ENCODE assay signal across 15 cellular contexts in genomic region chr19:46411088-46412033, GRCh38. TPM values are rescaled to one million over a fixed set of nuclear protein-coding genes. Genes with fewer than 3 reads are reported as not detected.
DNase-seq lines count a peak whose midpoint lies in the region; ATAC-seq and TF ChIP-seq lines count a peak whose summit lies in the region.
"Had no signal": no experiment of that assay in that cellular context is flagged by ENCODE, and none has a peak within 500 bp of the region (broad histone marks: within the 10 kb centered on the region; RNA-seq: fewer than 3 reads in every experiment).

No MANE protein-coding gene starts in this region.

- H3K9ac ChIP-seq in BLaER1, result no peak overlapping the region
- H3K9ac ChIP-seq in rectal smooth muscle tissue (ENCODE audit: low read length), result no peak overlapping the region

- H3K27me3 ChIP-seq in BLaER1 (peaks cover 23% of the 10 kb centered on the region), iPS DF 6.9 (ENCODE audit: control insufficient read depth, insufficient read depth, low read length) (no peaks in the 10 kb centered on the region), rectal smooth muscle tissue (ENCODE audit: control insufficient read depth, insufficient read depth, low read length) (peaks cover 14% of the 10 kb centered on the region)

- 0 out of 2 replicates have a peak, but pooled peaks cover 8% of the 10 kb centered on the region for H3K9me3 ChIP-seq in BLaER1
- no peaks in the 10 kb centered on the region for H3K9me3 ChIP-seq in iPS DF 6.9 (ENCODE audit: control insufficient read depth, insufficient read depth, low read length)

- no peaks in the 10 kb centered on the region for H3K4me1 Mint-ChIP-seq in activated T-helper 2 cell treated with anti-CD3 and anti-CD28 coated beads, Interferon-gamma antibody, Interleukin-2, Interleukin-4, amounts not matched to agents 10 μg/mL and 5 μg/mL and 100 μg/mL, durations not matched to agents 14 hours and 24 hours and 36 hours (ENCODE audit: low read depth)

- peak overlapping the region; percentile 42 for H3K4me2 ChIP-seq in BLaER1
- H3K4me2 ChIP-seq: PC-9 had no signal

- peaks cover 71% of the 10 kb centered on the region for H3K27me3 Mint-ChIP-seq in activated T-helper 2 cell treated with anti-CD3 and anti-CD28 coated beads, Interferon-gamma antibody, Interleukin-2, Interleukin-4, amounts not matched to agents 10 μg/mL and 5 μg/mL and 100 μg/mL, durations not matched to agents 14 hours and 24 hours and 36 hours (ENCODE audit: low read depth)

- no peak overlapping the region for H3K4me3 Mint-ChIP-seq in activated T-helper 2 cell treated with anti-CD3 and anti-CD28 coated beads, Interferon-gamma antibody, Interleukin-2, Interleukin-4, amounts not matched to agents 10 μg/mL and 5 μg/mL and 100 μg/mL, durations not matched to agents 14 hours and 24 hours and 36 hours (ENCODE audit: low read depth)
- H3K4me3 Mint-ChIP-seq: CD4-positive, alpha-beta memory T cell had no signal

- no peak for TF ChIP-seq CTCF in astrocyte of the spinal cord (IDR thresholded peaks at IDR 0.05; ENCODE audit: low read depth, low read length)

- no peak overlapping the region for H3K27ac Mint-ChIP-seq in activated T-helper 2 cell treated with anti-CD3 and anti-CD28 coated beads, Interferon-gamma antibody, Interleukin-2, Interleukin-4, amounts not matched to agents 10 μg/mL and 5 μg/mL and 100 μg/mL, durations not matched to agents 14 hours and 24 hours and 36 hours
- H3K27ac Mint-ChIP-seq: naive B cell had no signal

- H3K36me3 ChIP-seq in BLaER1, result no peaks in the 10 kb centered on the region
- H3K36me3 ChIP-seq in iPS DF 6.9 (ENCODE audit: control insufficient read depth, insufficient read depth, low read length), result no peaks in the 10 kb centered on the region
- no peaks in the 10 kb centered on the region for H3K36me3 ChIP-seq in rectal smooth muscle tissue (ENCODE audit: control insufficient read depth, insufficient read depth, low read length)
- H3K36me3 ChIP-seq: WERI-Rb-1 had no signal

- H3K36me3 Mint-ChIP-seq in activated T-helper 2 cell treated with anti-CD3 and anti-CD28 coated beads, Interferon-gamma antibody, Interleukin-2, Interleukin-4, amounts not matched to agents 10 μg/mL and 5 μg/mL and 100 μg/mL, durations not matched to agents 14 hours and 24 hours and 36 hours (ENCODE audit: low read depth), result no peaks in the 10 kb centered on the region
- H3K36me3 Mint-ChIP-seq: CD4-positive, alpha-beta memory T cell had no signal

- H3K4me3 ChIP-seq in BLaER1 (no peak overlapping the region), astrocyte of the spinal cord (ENCODE audit: low read depth, low read length) (peak overlapping the region; percentile 71), iPS DF 6.9 (ENCODE audit: low read length) (peak overlapping the region; percentile 65; the same call in 1 of the 2 replicates), rectal smooth muscle tissue (ENCODE audit: low read length) (peak overlapping the region; percentile 58)
- H3K4me3 ChIP-seq: PC-9 had no signal

- ATAC-seq in HG03175 (IDR thresholded peaks at IDR 0.05; ENCODE audit: unreplicated experiment), result no peak
- ATAC-seq: esophagus mucosa had no signal

- WGBS in iPS DF 6.9 (ENCODE audit: insufficient coverage, insufficient read length), result no CpG with 5 or more reads among the region's 18 CpGs

- intact Hi-C loops in posterior vena cava (cut with DNase I), result loop anchor here in 1 of 2 donors (1.0 kb wide), 1 partner anchor 39 kb away; no protein-coding TSS in a partner anchor
- intact Hi-C loops in activated T-helper 2 cell treated with anti-CD3 and anti-CD28 coated beads, Interferon-gamma antibody, Interleukin-2, Interleukin-4, amounts not matched to agents 10 μg/mL and 5 μg/mL and 100 μg/mL, durations not matched to agents 14 hours and 24 hours and 36 hours (cut with micrococcal nuclease), result loop anchor here (5.0 kb wide), 1 partner anchor 334 kb away; no protein-coding TSS in a partner anchor

- peaks cover 56% of the 10 kb centered on the region for H3K4me1 ChIP-seq in BLaER1
- peaks cover 6% of the 10 kb centered on the region for H3K4me1 ChIP-seq in iPS DF 6.9 (ENCODE audit: control insufficient read depth, insufficient read depth, low read length)
- H3K4me1 ChIP-seq in rectal smooth muscle tissue (ENCODE audit: control insufficient read depth, insufficient read depth, low read length), result no peaks in the 10 kb centered on the region

- in situ Hi-C loops in astrocyte of the spinal cord (cut with HindIII; ENCODE audit: low sequenced_read_pairs), result no loop called here

- DNase-seq in astrocyte of the spinal cord (ENCODE audit: low read depth, low spot score), result no peak
- no peak for DNase-seq in iPS DF 6.9 (ENCODE audit: low read depth, low spot score)
- DNase-seq in posterior vena cava (ENCODE audit: low spot score), result no peak
- DNase-seq in activated naive CD4-positive, alpha-beta T cell treated with Interleukin-2 at 50 U/mL for 16 hours, result no peak
- DNase-seq in activated T-helper 2 cell treated with anti-CD3 and anti-CD28 coated beads, Interferon-gamma antibody, Interleukin-2, Interleukin-4, amounts not matched to agents 10 μg/mL and 5 μg/mL and 100 μg/mL, durations not matched to agents 14 hours and 24 hours and 36 hours (ENCODE audit: low spot score), result no peak
- DNase-seq: activated effector memory CD4-positive, alpha-beta T cell treated with anti-CD3 and anti-CD28 coated beads, Interleukin-2, amount 50 U/mL, for 16 hours; CD4-positive, alpha-beta memory T cell; naive B cell; NCI-H1105; PC-9; WERI-Rb-1 had no signal

- H4K20me1 ChIP-seq in BLaER1, result no peaks in the 10 kb centered on the region

- H3K9me3 Mint-ChIP-seq in activated T-helper 2 cell treated with anti-CD3 and anti-CD28 coated beads, Interferon-gamma antibody, Interleukin-2, Interleukin-4, amounts not matched to agents 10 μg/mL and 5 μg/mL and 100 μg/mL, durations not matched to agents 14 hours and 24 hours and 36 hours, result no peaks in the 10 kb centered on the region
- H3K9me3 Mint-ChIP-seq: CD4-positive, alpha-beta memory T cell; naive B cell had no signal

- H3K27ac ChIP-seq in BLaER1, result no peak overlapping the region
- H3K27ac ChIP-seq in iPS DF 6.9 (ENCODE audit: low read length), result no peak overlapping the region
- H3K27ac ChIP-seq in rectal smooth muscle tissue (ENCODE audit: low read depth, low read length), result no peak overlapping the region
- H3K27ac ChIP-seq: PC-9, WERI-Rb-1 had no signal

RNA-seq across cellular contexts. Expression of gene CCDC8, which starts 2.0 kb away (rescaled TPM):
- total RNA-seq in posterior vena cava, result 10 to 100 TPM; 11.7 to 17.7 TPM
- total RNA-seq in activated T-helper 2 cell treated with anti-CD3 and anti-CD28 coated beads, Interferon-gamma antibody, Interleukin-2, Interleukin-4, amounts not matched to agents 10 μg/mL and 5 μg/mL and 100 μg/mL, durations not matched to agents 14 hours and 24 hours and 36 hours, result not detected in 2 replicates
- total RNA-seq: CD4-positive, alpha-beta memory T cell had no signal

RNA-seq across cellular contexts. Expression of gene PNMA8C, which starts 17.4 kb away (rescaled TPM):
- total RNA-seq in posterior vena cava, result 1 to 10 TPM in 1 of 2 donors, under 1 TPM in 1; 0.37 to 1.2 TPM
- not detected in 2 replicates for total RNA-seq in activated T-helper 2 cell treated with anti-CD3 and anti-CD28 coated beads, Interferon-gamma antibody, Interleukin-2, Interleukin-4, amounts not matched to agents 10 μg/mL and 5 μg/mL and 100 μg/mL, durations not matched to agents 14 hours and 24 hours and 36 hours
- total RNA-seq: CD4-positive, alpha-beta memory T cell; esophagus mucosa; PC-9 had no signal

Comparison
In these comparisons a context has a peak if more than half of its experiments do, and no peak if none do; other contexts are left out.
1. RNA of gene CCDC8, which starts 2.0 kb away (total RNA-seq): 11.7 to 17.7 TPM in posterior vena cava; not detected in activated T-helper 2 cell treated with anti-CD3 and anti-CD28 coated beads, Interferon-gamma antibody, Interleukin-2, Interleukin-4, amounts not matched to agents 10 μg/mL and 5 μg/mL and 100 μg/mL, durations not matched to agents 14 hours and 24 hours and 36 hours; every median in the first group is over 10 times any median in the second.